In genomic region chr7:22350466-22351328, GRCh38 we compare ENCODE assay signal across 8 cellular contexts. TPM values are rescaled to one million over a fixed set of nuclear protein-coding genes. Genes with fewer than 3 reads are reported as not detected.
A peak's percentile ranks its signal among the peaks of the same experiment; 100 is the strongest.
DNase-seq lines count a peak whose midpoint lies in the region; ATAC-seq and TF ChIP-seq lines count a peak whose summit lies in the region.

No MANE protein-coding gene starts in this region.

- intact Hi-C loops in Right ventricle myocardium inferior (cut with DNase I): no loop called here

- no peak overlapping the region for H3K27ac ChIP-seq in parathyroid adenoma

- TF ChIP-seq CTCF in parathyroid adenoma (IDR thresholded peaks at IDR 0.05): no peak

- H3K9ac ChIP-seq in parathyroid adenoma: no peak overlapping the region

- H3K79me2 ChIP-seq in parathyroid adenoma: no peaks in the 10 kb centered on the region

- ATAC-seq in GM18909 (IDR thresholded peaks at IDR 0.05; ENCODE audit: poor library complexity, unreplicated experiment): peak; percentile 50
- peak; percentile 43 for ATAC-seq in HG02981 (IDR thresholded peaks at IDR 0.05; ENCODE audit: unreplicated experiment)
- ATAC-seq in Right ventricle myocardium inferior: no peak

- H3K4me1 ChIP-seq in parathyroid adenoma: peaks cover 9% of the 10 kb centered on the region

- no peaks in the 10 kb centered on the region for H3K9me3 ChIP-seq in parathyroid adenoma (ENCODE audit: control insufficient read depth, low read length)

- no peaks in the 10 kb centered on the region for H3K36me3 ChIP-seq in parathyroid adenoma (ENCODE audit: control insufficient read depth, insufficient read depth, low read length)

- peak overlapping the region; percentile 30 for H3K4me2 ChIP-seq in parathyroid adenoma (ENCODE audit: low read length)

- H3K4me3 ChIP-seq in parathyroid adenoma (ENCODE audit: low read depth, low read length): no peak overlapping the region

- H3K27me3 ChIP-seq in parathyroid adenoma (ENCODE audit: control insufficient read depth, insufficient read depth, low read length): no peaks in the 10 kb centered on the region

- no peak overlapping the region for H2AFZ ChIP-seq in parathyroid adenoma

- in situ Hi-C loops in SK-MEL-5 (cut with HindIII; ENCODE audit: low pct_unique_long_range_greater_than_20kb, low sequenced_read_pairs): no loop called here

- DNase-seq in SK-MEL-5 (ENCODE audit: low read depth, low spot score) (peak; percentile 14), epidermal melanocyte (ENCODE audit: insufficient read length, low spot score) (no peak), GDM1 (lab: John Stamatoyannopoulos, UW) (no peak), T-helper 1 cell (no peak), Right ventricle myocardium inferior (ENCODE audit: missing footprints) (no peak)

RNA-seq across cellular contexts. Expression of gene RAPGEF5, which starts 6.3 kb away (rescaled TPM):
- total RNA-seq in SK-MEL-5 (2014; rRNA removed; shearing (Covaris generic)): 16.3 and 20.8 TPM in 2 replicates
- 5.5 and 7.9 TPM in 2 replicates for polyA plus RNA-seq in SK-MEL-5 (2015; cell fraction: cytosol; rRNA removed)
- polyA plus RNA-seq in SK-MEL-5 (2015; cell fraction: nucleus; rRNA removed): 7.5 and 9.1 TPM in 2 replicates
- 9.4 TPM for total RNA-seq in Right ventricle myocardium inferior
